ENCODE assay signal across 11 cellular contexts in genomic region chr11:60844870-60845221, GRCh38. TPM values are rescaled to one million over a fixed set of nuclear protein-coding genes. Genes with fewer than 3 reads are reported as not detected.
A peak's percentile ranks its signal among the peaks of the same experiment; 100 is the strongest.
DNase-seq lines count a peak whose midpoint lies in the region; ATAC-seq and TF ChIP-seq lines count a peak whose summit lies in the region.
"Had no signal": no experiment of that assay in that cellular context is flagged by ENCODE, and none has a peak within 500 bp of the region (broad histone marks: within the 10 kb centered on the region; RNA-seq: fewer than 3 reads in every experiment).

No MANE protein-coding gene starts in this region.

- CTCF ChIA-PET in activated naive CD4-positive, alpha-beta T cell treated with anti-CD3 and anti-CD28 coated beads, Interleukin-2, amount 10 ng/mL, durations not matched to agents 7 days and 5 days (lab: Charles Lee), result interaction anchor here (8.5 kb wide), 1 partner anchor 14 kb away, joined by 47 read pairs; no protein-coding TSS in a partner anchor

- ATAC-seq in stimulated activated naive CD8-positive, alpha-beta T cell treated with anti-CD3 and anti-CD28 coated beads, Interleukin-15, amount 100 ng/mL, for 72 hours, result no peak
- no peak for ATAC-seq in HG02870 (IDR thresholded peaks at IDR 0.05; ENCODE audit: unreplicated experiment)

- H3K4me3 Mint-ChIP-seq in activated naive CD4-positive, alpha-beta T cell treated with anti-CD3 and anti-CD28 coated beads, Interleukin-2, amount 10 ng/mL, durations not matched to agents 7 days and 5 days, result peak overlapping the region; percentile 27
- H3K4me3 Mint-ChIP-seq in activated T-helper 1 cell treated with anti-CD3 and anti-CD28 coated beads, Interleukin-12 subunit alpha, Interleukin-12 subunit beta, Interleukin-2, Interleukin-4 antibody, amounts not matched to agents 30 ng/mL and 10 ng/mL and 1 ng/mL, durations not matched to agents 14 hours and 24 hours and 36 hours, result peak overlapping the region; percentile 91
- peak overlapping the region; percentile 94 for H3K4me3 Mint-ChIP-seq in stimulated activated naive CD8-positive, alpha-beta T cell treated with anti-CD3 and anti-CD28 coated beads, Interleukin-15, amount 100 ng/mL, for 72 hours

- H3K9me3 ChIP-seq in testis, result no peaks in the 10 kb centered on the region
- H3K9me3 ChIP-seq: SJCRH30 had no signal

- H3K27ac ChIP-seq in testis, result no peak overlapping the region
- H3K27ac ChIP-seq: SJCRH30 had no signal

- H3K4me1 ChIP-seq in testis, result peaks cover 30% of the 10 kb centered on the region

- peaks cover 5% of the 10 kb centered on the region for H3K27me3 Mint-ChIP-seq in activated naive CD4-positive, alpha-beta T cell treated with anti-CD3 and anti-CD28 coated beads, Interleukin-2, amount 10 ng/mL, durations not matched to agents 7 days and 5 days
- peaks cover 1% of the 10 kb centered on the region for H3K27me3 Mint-ChIP-seq in activated T-helper 1 cell treated with anti-CD3 and anti-CD28 coated beads, Interleukin-12 subunit alpha, Interleukin-12 subunit beta, Interleukin-2, Interleukin-4 antibody, amounts not matched to agents 30 ng/mL and 10 ng/mL and 1 ng/mL, durations not matched to agents 14 hours and 24 hours and 36 hours (ENCODE audit: insufficient read depth)
- no peaks in the 10 kb centered on the region for H3K27me3 Mint-ChIP-seq in stimulated activated naive CD8-positive, alpha-beta T cell treated with anti-CD3 and anti-CD28 coated beads, Interleukin-15, amount 100 ng/mL, for 72 hours

- WGBS in testis, 2 donors, result 38 to 47% methylated on average over 4 of the region's 4 CpGs

- peaks cover 1% of the 10 kb centered on the region for H3K9me3 Mint-ChIP-seq in activated naive CD4-positive, alpha-beta T cell treated with anti-CD3 and anti-CD28 coated beads, Interleukin-2, amount 10 ng/mL, durations not matched to agents 7 days and 5 days
- H3K9me3 Mint-ChIP-seq in activated T-helper 1 cell treated with anti-CD3 and anti-CD28 coated beads, Interleukin-12 subunit alpha, Interleukin-12 subunit beta, Interleukin-2, Interleukin-4 antibody, amounts not matched to agents 30 ng/mL and 10 ng/mL and 1 ng/mL, durations not matched to agents 14 hours and 24 hours and 36 hours, result no peaks in the 10 kb centered on the region
- H3K9me3 Mint-ChIP-seq in stimulated activated naive CD8-positive, alpha-beta T cell treated with anti-CD3 and anti-CD28 coated beads, Interleukin-15, amount 100 ng/mL, for 72 hours, result peaks cover 0 to 6% of the 10 kb centered on the region in 2 donors

- peak overlapping the region; percentile 52 for H3K27ac Mint-ChIP-seq in activated naive CD4-positive, alpha-beta T cell treated with anti-CD3 and anti-CD28 coated beads, Interleukin-2, amount 10 ng/mL, durations not matched to agents 7 days and 5 days
- no peak overlapping the region for H3K27ac Mint-ChIP-seq in activated T-helper 1 cell treated with anti-CD3 and anti-CD28 coated beads, Interleukin-12 subunit alpha, Interleukin-12 subunit beta, Interleukin-2, Interleukin-4 antibody, amounts not matched to agents 30 ng/mL and 10 ng/mL and 1 ng/mL, durations not matched to agents 14 hours and 24 hours and 36 hours
- H3K27ac Mint-ChIP-seq in stimulated activated naive CD8-positive, alpha-beta T cell treated with anti-CD3 and anti-CD28 coated beads, Interleukin-15, amount 100 ng/mL, for 72 hours, result peak overlapping the region; percentile 42 to 83

- DNase-seq in activated naive CD4-positive, alpha-beta T cell treated with anti-CD3 and anti-CD28 coated beads, Interleukin-2, amount 10 ng/mL, durations not matched to agents 7 days and 5 days, result no peak
- DNase-seq in activated naive CD4-positive, alpha-beta T cell (lab: John Stamatoyannopoulos, UW), result no peak
- no peak for DNase-seq in activated T-helper 1 cell treated with anti-CD3 and anti-CD28 coated beads, Interleukin-12 subunit alpha, Interleukin-12 subunit beta, Interleukin-2, Interleukin-4 antibody, amounts not matched to agents 30 ng/mL and 10 ng/mL and 1 ng/mL, durations not matched to agents 14 hours and 24 hours and 36 hours (ENCODE audit: low spot score)
- DNase-seq in fibroblast of villous mesenchyme (ENCODE audit: low read depth) (peak; percentile 55), testis (no peak), OCI-M1 (lab: John Stamatoyannopoulos, UW) (no peak)
- no peak for DNase-seq in stimulated activated naive CD8-positive, alpha-beta T cell treated with anti-CD3 and anti-CD28 coated beads, Interleukin-15, amount 100 ng/mL, for 72 hours
- DNase-seq: activated effector memory CD4-positive, alpha-beta T cell treated with Interleukin-2 at 50 U/mL for 16 hours; NCI-H187; SJCRH30 had no signal

- H3K36me3 Mint-ChIP-seq in activated naive CD4-positive, alpha-beta T cell treated with anti-CD3 and anti-CD28 coated beads, Interleukin-2, amount 10 ng/mL, durations not matched to agents 7 days and 5 days, result peaks cover 8% of the 10 kb centered on the region
- H3K36me3 Mint-ChIP-seq in activated T-helper 1 cell treated with anti-CD3 and anti-CD28 coated beads, Interleukin-12 subunit alpha, Interleukin-12 subunit beta, Interleukin-2, Interleukin-4 antibody, amounts not matched to agents 30 ng/mL and 10 ng/mL and 1 ng/mL, durations not matched to agents 14 hours and 24 hours and 36 hours (ENCODE audit: low read depth), result peaks cover 16% of the 10 kb centered on the region

- no peaks in the 10 kb centered on the region for H3K27me3 ChIP-seq in testis
- H3K27me3 ChIP-seq: SJCRH30 had no signal

- no peak for TF ChIP-seq CTCF in fibroblast of villous mesenchyme (IDR thresholded peaks at IDR 0.05; ENCODE audit: insufficient read depth, low read depth, low read length)
- no peak for TF ChIP-seq CTCF in testis (IDR thresholded peaks at IDR 0.05)

- H3K4me1 Mint-ChIP-seq in activated naive CD4-positive, alpha-beta T cell treated with anti-CD3 and anti-CD28 coated beads, Interleukin-2, amount 10 ng/mL, durations not matched to agents 7 days and 5 days, result peaks cover 43% of the 10 kb centered on the region
- H3K4me1 Mint-ChIP-seq in activated T-helper 1 cell treated with anti-CD3 and anti-CD28 coated beads, Interleukin-12 subunit alpha, Interleukin-12 subunit beta, Interleukin-2, Interleukin-4 antibody, amounts not matched to agents 30 ng/mL and 10 ng/mL and 1 ng/mL, durations not matched to agents 14 hours and 24 hours and 36 hours (ENCODE audit: low read depth), result peaks cover 42% of the 10 kb centered on the region
- H3K4me1 Mint-ChIP-seq in stimulated activated naive CD8-positive, alpha-beta T cell treated with anti-CD3 and anti-CD28 coated beads, Interleukin-15, amount 100 ng/mL, for 72 hours, result peaks cover 52% of the 10 kb centered on the region

- no peak for TF ChIP-seq POLR2A in testis (IDR thresholded peaks at IDR 0.05)

- H3K36me3 ChIP-seq in testis (ENCODE audit: low read depth, missing control alignments), result no peaks in the 10 kb centered on the region
- H3K36me3 ChIP-seq: SJCRH30 had no signal

- intact Hi-C loops in activated T-helper 1 cell treated with anti-CD3 and anti-CD28 coated beads, Interleukin-12 subunit alpha, Interleukin-12 subunit beta, Interleukin-2, Interleukin-4 antibody, amounts not matched to agents 30 ng/mL and 10 ng/mL and 1 ng/mL, durations not matched to agents 14 hours and 24 hours and 36 hours (cut with micrococcal nuclease), result no loop called here
- intact Hi-C loops in testis (cut with DNase I; ENCODE audit: low total_unique reads), result no loop called here

- H3K4me3 ChIP-seq in fibroblast of villous mesenchyme (ENCODE audit: low read depth, low read length) (no peak overlapping the region), testis (no peak overlapping the region)
- H3K4me3 ChIP-seq: SJCRH30 had no signal

RNA-seq across cellular contexts. Expression of gene CCDC86, which starts 2.9 kb away (rescaled TPM):
- 88.2 and 92.2 TPM in 2 replicates for total RNA-seq in activated T-helper 1 cell treated with anti-CD3 and anti-CD28 coated beads, Interleukin-12 subunit alpha, Interleukin-12 subunit beta, Interleukin-2, Interleukin-4 antibody, amounts not matched to agents 30 ng/mL and 10 ng/mL and 1 ng/mL, durations not matched to agents 14 hours and 24 hours and 36 hours
- total RNA-seq in fibroblast of villous mesenchyme (11.2 and 13.5 TPM in 2 replicates), testis (10 to 100 TPM; 60.7 to 64.7 TPM)
- polyA plus RNA-seq in testis (ENCODE audit: insufficient read depth, low read depth, low replicate concordance), result 134 TPM

RNA-seq across cellular contexts. Expression of gene PTGDR2, which starts 10.9 kb away (rescaled TPM):
- total RNA-seq in activated T-helper 1 cell treated with anti-CD3 and anti-CD28 coated beads, Interleukin-12 subunit alpha, Interleukin-12 subunit beta, Interleukin-2, Interleukin-4 antibody, amounts not matched to agents 30 ng/mL and 10 ng/mL and 1 ng/mL, durations not matched to agents 14 hours and 24 hours and 36 hours, result 0.10 TPM in 2 replicates
- total RNA-seq in fibroblast of villous mesenchyme (under 0.01 TPM in 1 of 2 replicates, not detected in the other), testis (1 to 10 TPM in 1 of 2 donors, under 1 TPM in 1; 0.81 to 1.5 TPM)
- polyA plus RNA-seq in testis (ENCODE audit: insufficient read depth, low read depth, low replicate concordance), result 0.28 TPM
- total RNA-seq: SJCRH30 had no signal

RNA-seq across cellular contexts. Expression of gene ZP1, which starts 22.5 kb away (rescaled TPM):
- total RNA-seq in activated T-helper 1 cell treated with anti-CD3 and anti-CD28 coated beads, Interleukin-12 subunit alpha, Interleukin-12 subunit beta, Interleukin-2, Interleukin-4 antibody, amounts not matched to agents 30 ng/mL and 10 ng/mL and 1 ng/mL, durations not matched to agents 14 hours and 24 hours and 36 hours, result not detected in 2 replicates
- not detected in 2 replicates for total RNA-seq in fibroblast of villous mesenchyme
- total RNA-seq in testis, result 1 to 10 TPM; 3.5 to 4.0 TPM
- 11.2 TPM for polyA plus RNA-seq in testis (ENCODE audit: insufficient read depth, low read depth, low replicate concordance)
- total RNA-seq: SJCRH30 had no signal

RNA-seq across cellular contexts. Expression of gene MS4A10, which starts 59.7 kb away (rescaled TPM):
- total RNA-seq in activated T-helper 1 cell treated with anti-CD3 and anti-CD28 coated beads, Interleukin-12 subunit alpha, Interleukin-12 subunit beta, Interleukin-2, Interleukin-4 antibody, amounts not matched to agents 30 ng/mL and 10 ng/mL and 1 ng/mL, durations not matched to agents 14 hours and 24 hours and 36 hours, result not detected in 2 replicates
- total RNA-seq in fibroblast of villous mesenchyme (not detected in 2 replicates), testis (under 1 TPM in 1 of 2 donors, not detected in 1; 0.25 TPM)
- polyA plus RNA-seq in testis (ENCODE audit: insufficient read depth, low read depth, low replicate concordance), result not detected
- total RNA-seq: SJCRH30 had no signal

Comparison
In these comparisons a context has a peak if more than half of its experiments do, and no peak if none do; other contexts are left out.
1. H3K4me3 Mint-ChIP-seq: peak in every context shown above with its lines; median percentile 94 in stimulated activated naive CD8-positive, alpha-beta T cell treated with anti-CD3 and anti-CD28 coated beads, Interleukin-15, amount 100 ng/mL, for 72 hours; 91 in activated T-helper 1 cell treated with anti-CD3 and anti-CD28 coated beads, Interleukin-12 subunit alpha, Interleukin-12 subunit beta, Interleukin-2, Interleukin-4 antibody, amounts not matched to agents 30 ng/mL and 10 ng/mL and 1 ng/mL, durations not matched to agents 14 hours and 24 hours and 36 hours; 27 in activated naive CD4-positive, alpha-beta T cell treated with anti-CD3 and anti-CD28 coated beads, Interleukin-2, amount 10 ng/mL, durations not matched to agents 7 days and 5 days.